Comparison of ENCODE assay signal across 15 cellular contexts in genomic region chr13:79196366-79196765, GRCh38.
"Had no signal": no experiment of that assay in that cellular context is flagged by ENCODE, and none has a peak within 500 bp of the region (broad histone marks: within the 10 kb centered on the region; RNA-seq: fewer than 3 reads in every experiment).

No MANE protein-coding gene starts in this region.

- H3K4me3 Mint-ChIP-seq: mesothelial cell of epicardium; stimulated activated naive B cell treated with anti-CD40 and anti-IgM and Interleukin-4, amounts not matched to agents 10 μg/mL and 1 μg/mL and 100 μg/mL, for 72 hours; T-helper 17 cell had no signal

- H3K4me1 Mint-ChIP-seq: mesothelial cell of epicardium had no signal

- H3K27ac ChIP-seq: cardiac muscle cell, colonic mucosa, prostate gland, skin epidermis had no signal

- H3K36me3 ChIP-seq: cardiac muscle cell, colonic mucosa, prostate gland had no signal

- ATAC-seq: esophagus mucosa; left colon; right cardiac atrium; stimulated activated naive B cell treated with anti-CD40 and anti-IgM and Interleukin-4, amounts not matched to agents 10 μg/mL and 1 μg/mL and 100 μg/mL, for 72 hours; T-helper 17 cell had no signal

- H3K36me3 Mint-ChIP-seq: mesothelial cell of epicardium had no signal

- DNase-seq: activated CD8-positive, alpha-beta memory T cell treated with anti-CD3 and anti-CD28 coated beads, Interleukin-2, amount 50 U/mL, for 4 hours; activated gamma-delta T cell; colonic mucosa; left colon; right cardiac atrium; SHP77 treated with DMSO at 0.1 percent for 48 hours; stimulated activated naive B cell treated with anti-CD40 and anti-IgM and Interleukin-4, amounts not matched to agents 10 μg/mL and 1 μg/mL and 100 μg/mL, for 72 hours; T-helper 17 cell; trophoblast cell had no signal

- H3K27me3 ChIP-seq: cardiac muscle cell, colonic mucosa had no signal

- H3K9me3 Mint-ChIP-seq: mesothelial cell of epicardium had no signal

- H3K9me3 ChIP-seq: colonic mucosa, prostate gland had no signal

- H3K4me1 ChIP-seq: colonic mucosa, prostate gland had no signal

- H3K4me3 ChIP-seq: cardiac muscle cell, colonic mucosa, lung, prostate gland, skin epidermis had no signal

- H3K27ac Mint-ChIP-seq: mesothelial cell of epicardium; stimulated activated naive B cell treated with anti-CD40 and anti-IgM and Interleukin-4, amounts not matched to agents 10 μg/mL and 1 μg/mL and 100 μg/mL, for 72 hours had no signal
